ENCODE assay signal across 8 cellular contexts in genomic region chr4:98261291-98262271, GRCh38. TPM values are rescaled to one million over a fixed set of nuclear protein-coding genes. Genes with fewer than 3 reads are reported as not detected.
DNase-seq lines count a peak whose midpoint lies in the region; ATAC-seq, FAIRE-seq and TF ChIP-seq lines count a peak whose summit lies in the region.

RAP1GDS1 (plus strand) TSS chr4:98261384; CDS start chr4:98261566, 182 bp downstream.

- TF ChIP-seq RAD21 in SK-N-SH (IDR thresholded peaks at IDR 0.05; ENCODE audit: low read length) = no peak

- H3K4me1 Mint-ChIP-seq in IgD-negative memory B cell = peaks cover 23 to 51% (median 36%) of the 10 kb centered on the region in 3 donors
- H3K4me1 Mint-ChIP-seq in astrocyte (ENCODE audit: low read depth, unreplicated experiment) = peaks cover 14% of the 10 kb centered on the region

- H3K4me1 ChIP-seq in SK-N-SH (ENCODE audit: control insufficient read depth in 1 of 2, insufficient read depth in 2 of 2, low read depth in 1 of 2, low read length in 1 of 2) = peaks cover 12 to 18% of the 10 kb centered on the region in 2 experiments; a peak in 3 of 4 replicates
- H3K4me1 ChIP-seq in astrocyte (ENCODE audit: insufficient read depth, low read length) = peaks cover 12% of the 10 kb centered on the region
- H3K4me1 ChIP-seq in right atrium auricular region = peaks cover 0 to 17% of the 10 kb centered on the region in 2 donors
- H3K4me1 ChIP-seq in psoas muscle = peaks cover 15% of the 10 kb centered on the region

- peak; percentile 71 for DNase-seq in DMS53 (lab: John Stamatoyannopoulos, UW)
- DNase-seq in SK-N-SH = peak; percentile 73
- DNase-seq in astrocyte (ENCODE audit: low read depth) = peak; percentile 75
- DNase-seq in right atrium auricular region (ENCODE audit: low spot score) = peak; percentile 67
- DNase-seq in psoas muscle = peak; percentile 33 to 61
- DNase-seq in D721Med (ENCODE audit: insufficient read length, low spot score) = no peak

- intact Hi-C loops in psoas muscle (cut with DNase I) = loop anchor here (5.0 to 10.0 kb wide), 3 partner anchors 119 to 1693 kb away; partner anchors contain the start of genes STPG2 (in 2 of the 2), EIF4E (in 1 of the 2) and H2AZ1 (in 1 of the 2)

- peak; percentile 72 for FAIRE-seq in astrocyte (lab: Jason Lieb, UNC)
- FAIRE-seq in D721Med (lab: Jason Lieb, UNC) = no peak

- H3K27me3 ChIP-seq in SK-N-SH (ENCODE audit: insufficient read depth) = no peaks in the 10 kb centered on the region
- no peaks in the 10 kb centered on the region for H3K27me3 ChIP-seq in astrocyte (ENCODE audit: insufficient read depth, low read length)
- H3K27me3 ChIP-seq in right atrium auricular region = no peaks in the 10 kb centered on the region
- no peaks in the 10 kb centered on the region for H3K27me3 ChIP-seq in psoas muscle (ENCODE audit: insufficient read depth in 3 of 3, low read length in 2 of 3)

- H3K4me3 Mint-ChIP-seq in IgD-negative memory B cell (peak within 1 kb of the TSS; percentile 95 to 99 (median 98)), astrocyte (ENCODE audit: unreplicated experiment) (peak within 1 kb of the TSS; percentile 94)

- H3K27me3 Mint-ChIP-seq in IgD-negative memory B cell = no peaks in the 10 kb centered on the region
- no peaks in the 10 kb centered on the region for H3K27me3 Mint-ChIP-seq in astrocyte (ENCODE audit: low read depth, unreplicated experiment)

- CTCF ChIA-PET in SK-N-SH (lab: Yijun Ruan, JAX) = interaction anchor here (0.7 to 1.4 kb wide), 4 partner anchors 103 to 398 kb away, joined by 3 to 5 read pairs (median 3); no protein-coding TSS in a partner anchor

- peaks cover 0 to 3% of the 10 kb centered on the region in 2 experiments for H3K36me3 ChIP-seq in SK-N-SH (replicated peaks in 1 of 2; ENCODE audit: control insufficient read depth in 1 of 2, insufficient read depth in 2 of 2, low read length in 1 of 2)
- H3K36me3 ChIP-seq in astrocyte (ENCODE audit: insufficient read depth, low read length) = no peaks in the 10 kb centered on the region
- no peaks in the 10 kb centered on the region for H3K36me3 ChIP-seq in right atrium auricular region
- H3K36me3 ChIP-seq in psoas muscle (ENCODE audit: insufficient read depth in 1 of 2, low read depth in 1 of 2) = no peaks in the 10 kb centered on the region

- POLR2A ChIA-PET in SK-N-SH (lab: Yijun Ruan, JAX) = interaction anchor here (0.6 to 1.7 kb wide), 8 partner anchors 22 to 734 kb away, joined by 3 to 9 read pairs (median 4); partner anchors contain the start of genes METAP1, STPG2 and TSPAN5

- ATAC-seq in GM21529 (IDR thresholded peaks at IDR 0.05; ENCODE audit: unreplicated experiment) = peak; percentile 15
- peak; percentile 1 to 38 (median 34) for ATAC-seq in psoas muscle

- H4K20me1 ChIP-seq in SK-N-SH (ENCODE audit: insufficient read depth) (peaks cover 14% of the 10 kb centered on the region), astrocyte (ENCODE audit: insufficient read depth, low read length) (peaks cover 34% of the 10 kb centered on the region)

- 1% methylated on average over 19 of the region's 103 CpGs for WGBS in SK-N-SH (ENCODE audit: low lambda C conversion rate)
- WGBS in psoas muscle, 3 donors = 0 to 1% (median 0%) methylated on average over 59 to 98 of the region's 103 CpGs

- H3K36me3 Mint-ChIP-seq in IgD-negative memory B cell = no peaks in the 10 kb centered on the region
- no peaks in the 10 kb centered on the region for H3K36me3 Mint-ChIP-seq in astrocyte (ENCODE audit: low read depth, unreplicated experiment)

- peak within 1 kb of the TSS; percentile 95 to 98 for H3K27ac ChIP-seq in SK-N-SH (ENCODE audit: low read depth in 2 of 2, low read length in 1 of 2)
- H3K27ac ChIP-seq in astrocyte (ENCODE audit: low read depth, low read length) = peak within 1 kb of the TSS; percentile 95
- peak within 1 kb of the TSS; percentile 97 to 98 for H3K27ac ChIP-seq in right atrium auricular region
- peak within 1 kb of the TSS; percentile 89 for H3K27ac ChIP-seq in psoas muscle

- no peak for TF ChIP-seq EP300 in SK-N-SH (IDR thresholded peaks at IDR 0.05; ENCODE audit: borderline replicate concordance in 1 of 2, low read depth in 1 of 2, low read length in 1 of 2)

- TF ChIP-seq CTCF in SK-N-SH (IDR thresholded peaks at IDR 0.05) (no peak), astrocyte (IDR thresholded peaks at IDR 0.05; ENCODE audit: insufficient read depth, low read depth, low read length) (no peak), right atrium auricular region (IDR thresholded peaks at IDR 0.05) (no peak), psoas muscle (IDR thresholded peaks at IDR 0.05) (no peak), D721Med (IDR thresholded peaks at IDR 0.05; ENCODE audit: insufficient read depth, missing control alignments) (no peak)

- no peaks in the 10 kb centered on the region for H3F3A ChIP-seq in SK-N-SH (replicated peaks; ENCODE audit: insufficient read depth)

- H3K9me3 ChIP-seq in SK-N-SH (no peaks in the 10 kb centered on the region), astrocyte (ENCODE audit: insufficient read depth, low read depth, low read length) (no peaks in the 10 kb centered on the region), right atrium auricular region (no peaks in the 10 kb centered on the region), psoas muscle (no peaks in the 10 kb centered on the region)

- H3K27ac Mint-ChIP-seq in IgD-negative memory B cell = peak within 1 kb of the TSS; percentile 94 to 95 (median 95)
- peak within 1 kb of the TSS; percentile 94 for H3K27ac Mint-ChIP-seq in astrocyte (ENCODE audit: unreplicated experiment)

- H3K9me2 ChIP-seq in SK-N-SH = no peaks in the 10 kb centered on the region

- H3K4me3 ChIP-seq in SK-N-SH (ENCODE audit: low read depth in 2 of 2, low read length in 1 of 2) (peak within 1 kb of the TSS; percentile 93), astrocyte (ENCODE audit: insufficient read depth, low read depth, low read length) (peak within 1 kb of the TSS; percentile 90), right atrium auricular region (peak within 1 kb of the TSS; percentile 86 to 89), psoas muscle (peak within 1 kb of the TSS; percentile 78)

- H3K4me2 ChIP-seq in SK-N-SH (peak within 1 kb of the TSS; percentile 93), astrocyte (ENCODE audit: low read length) (peak within 1 kb of the TSS; percentile 97)

- H3K9ac ChIP-seq in SK-N-SH = peak within 1 kb of the TSS; percentile 98
- H3K9ac ChIP-seq in astrocyte (ENCODE audit: low read length) = peak within 1 kb of the TSS; percentile 97

- H3K79me2 ChIP-seq in SK-N-SH (ENCODE audit: insufficient read depth) (peaks cover 65% of the 10 kb centered on the region), astrocyte (ENCODE audit: insufficient read depth, low read length) (peaks cover 65% of the 10 kb centered on the region)

- H2AFZ ChIP-seq in SK-N-SH (ENCODE audit: low read depth) (peak within 1 kb of the TSS; percentile 89), astrocyte (ENCODE audit: low read depth, low read length) (peak within 1 kb of the TSS; percentile 94)

- H3K9me3 Mint-ChIP-seq in IgD-negative memory B cell (no peaks in the 10 kb centered on the region), astrocyte (ENCODE audit: unreplicated experiment) (no peaks in the 10 kb centered on the region)

TF ChIP-seq in SK-N-SH, 30 proteins besides CTCF, POLR2A, EP300 and RAD21 (continues in another document):
- TF ChIP-seq RCOR1 (IDR thresholded peaks at IDR 0.05; ENCODE audit: low read length) (no peak), CHD2 (IDR thresholded peaks at IDR 0.05; ENCODE audit: low read length, partially characterized antibody) (no peak), USF1 (IDR thresholded peaks at IDR 0.05; ENCODE audit: borderline replicate concordance, low read depth) (no peak), SMC3 (IDR thresholded peaks at IDR 0.05; ENCODE audit: low read depth, low read length) (0 out of 2 replicates have a peak, but pooled peaks have one; percentile 6), RXRA (IDR thresholded peaks at IDR 0.05; ENCODE audit: borderline replicate concordance, low read depth) (no peak), GATA2 (CRISPR knock-in tag; IDR thresholded peaks at IDR 0.05) (no peak), ELF1 (IDR thresholded peaks at IDR 0.05) (no peak), GABPA (IDR thresholded peaks at IDR 0.05; ENCODE audit: low read depth) (no peak), NFIC (IDR thresholded peaks at IDR 0.05; ENCODE audit: borderline replicate concordance) (no peak), MAX (IDR thresholded peaks at IDR 0.05; ENCODE audit: low read depth) (peak; percentile 9; the same call in 1 of the 2 replicates), RFX5 (IDR thresholded peaks at IDR 0.05; ENCODE audit: low read length) (no peak), POLR2AphosphoS5 (IDR thresholded peaks at IDR 0.05; ENCODE audit: low read depth, low read length) (no peak), TAF1 (IDR thresholded peaks at IDR 0.05; ENCODE audit: borderline replicate concordance, low read depth, low read length) (no peak), MEF2A (IDR thresholded peaks at IDR 0.05; ENCODE audit: borderline replicate concordance, low read depth) (no peak), PBX3 (IDR thresholded peaks at IDR 0.05) (no peak)

RNA-seq across cellular contexts. Expression of gene RAP1GDS1, which starts in this region (rescaled TPM):
- 37.9 TPM for polyA plus RNA-seq in IgD-negative memory B cell
- polyA plus RNA-seq in SK-N-SH (2012; rRNA removed) = 25.6 and 31.3 TPM in 2 replicates
- polyA plus RNA-seq in SK-N-SH (2012; cell fraction: cytosol; rRNA removed) = 34.6 and 34.9 TPM in 2 replicates
- 18.0 and 39.1 TPM in 2 replicates for polyA plus RNA-seq in SK-N-SH (2012; cell fraction: nucleus; rRNA removed)
- total RNA-seq in astrocyte = 62.0 and 64.5 TPM in 2 replicates
- 1 to 10 TPM; 7.5 to 7.8 TPM for total RNA-seq in right atrium auricular region
- total RNA-seq in psoas muscle = 10 to 100 TPM in 1 of 4 donors, 1 to 10 TPM in 3; 5.6 to 10.6 (median 8.5) TPM
- polyA plus RNA-seq in psoas muscle = 10 to 100 TPM in 2 of 3 donors, 1 to 10 TPM in 1; 5.8 to 12.4 (median 11.5) TPM
